Comparison of ENCODE assay signal across 32 cellular contexts in the genomic region with DNA sequence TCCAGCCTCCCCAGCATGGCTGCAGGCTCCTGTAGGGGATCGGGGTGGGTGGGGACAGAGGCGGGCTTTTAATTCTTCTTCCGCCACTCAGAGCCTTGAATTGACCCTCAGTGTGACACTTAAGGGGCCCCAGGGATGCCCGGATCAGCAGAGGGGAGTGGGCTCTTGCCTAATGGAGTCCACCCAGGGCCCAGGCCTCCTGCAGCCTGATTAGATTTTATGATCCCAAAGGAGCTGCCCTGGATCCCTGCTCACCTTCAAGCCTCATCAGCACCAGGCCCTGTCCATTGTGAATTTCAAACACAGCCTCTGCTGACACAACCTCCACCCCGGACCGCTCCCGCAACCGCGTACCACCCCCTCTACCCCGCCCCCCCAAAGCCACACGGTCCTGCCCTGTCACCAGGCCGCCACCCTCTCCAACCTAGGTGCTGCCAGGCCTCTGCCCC.
A peak's percentile ranks its signal among the peaks of the same experiment; 100 is the strongest.
DNase-seq lines count a peak whose midpoint lies in the region; ATAC-seq, FAIRE-seq and TF ChIP-seq lines count a peak whose summit lies in the region.
"Had no signal": no experiment of that assay in that cellular context is flagged by ENCODE, and none has a peak within 500 bp of the region (broad histone marks: within the 10 kb centered on the region; RNA-seq: fewer than 3 reads in every experiment).

No MANE protein-coding gene starts in this region.

- in situ Hi-C loops in HepG2 (cut with HindIII; ENCODE audit: extremely low pct_ligation_motif_present, low pct_unique_long_range_greater_than_20kb): no loop called here

- peak; percentile 39 for DNase-seq in activated effector memory CD4-positive, alpha-beta T cell treated with anti-CD3 and anti-CD28 coated beads, Interleukin-2, amount 50 U/mL, for 16 hours
- DNase-seq in activated effector memory CD4-positive, alpha-beta T cell treated with Interleukin-2 at 50 U/mL for 16 hours: no peak
- peak; percentile 97 for DNase-seq in SK-N-DZ (ENCODE audit: low spot score)
- DNase-seq in iPS-NIHi11 (ENCODE audit: low spot score): peak; percentile 52
- DNase-seq in upper lobe of right lung: peak; percentile 50
- no peak for DNase-seq in glomerular visceral epithelial cell (ENCODE audit: extremely low spot score)
- DNase-seq in NCI-H2196 treated with DMSO at 0.1 percent for 48 hours (lab: John Stamatoyannopoulos, UW; ENCODE audit: unreplicated experiment): no peak
- DNase-seq in HepG2 (ENCODE audit: low spot score): no peak
- DNase-seq: activated CD4-positive, alpha-beta T cell treated with anti-CD3 and anti-CD28 coated beads for 4 hours; activated CD8-positive, alpha-beta T cell treated with anti-CD3 and anti-CD28 coated beads, Interleukin-2, amount 10 ng/mL, durations not matched to agents 7 days and 5 days; CD4-positive, alpha-beta memory T cell; foreskin fibroblast; heart right ventricle; Kasumi-1; natural killer cell; NCI-H1417 treated with DMSO at 0.1 percent for 48 hours; NCI-H2081; NCI-H345; NCI-H774; occipital lobe; SHP77; SW 1271; T-helper 9 cell had no signal

- POLR2A ChIA-PET in HepG2 (lab: Yijun Ruan, JAX): interaction anchor here (1.3 kb wide), 1 partner anchor 21 kb away, joined by 3 read pairs; no protein-coding TSS in a partner anchor

- TF ChIP-seq CTCF in upper lobe of right lung (IDR thresholded peaks at IDR 0.05) (no peak), HepG2 (CRISPR knock-in tag; IDR thresholded peaks at IDR 0.05) (no peak)

- intact Hi-C loops in upper lobe of right lung (cut with DNase I): no loop called here
- intact Hi-C loops in HepG2 (cut with micrococcal nuclease; ENCODE audit: unreplicated experiment): no loop called here

- ATAC-seq in upper lobe of right lung (no peak), HepG2 (no peak)
- ATAC-seq: activated CD8-positive, alpha-beta T cell treated with anti-CD3 and anti-CD28 coated beads, Interleukin-2, amount 10 ng/mL, durations not matched to agents 7 days and 5 days; GM12878; natural killer cell; Panc1; stimulated activated effector memory CD8-positive, alpha-beta T cell treated with anti-CD3 and anti-CD28 coated beads, Interleukin-12 subunit alpha, Interleukin-12 subunit beta, amount 100 ng/mL, for 72 hours had no signal

- no peak for TF ChIP-seq RAD21 in HepG2 (CRISPR knock-in tag; IDR thresholded peaks at IDR 0.05)

- no TSS peak for BruUV-seq in HepG2 (replicated peaks; lab: Mats Ljungman, UMichigan)

- H3K27me3 ChIP-seq in upper lobe of right lung (no peaks in the 10 kb centered on the region), HepG2 (ENCODE audit: control insufficient read depth in 1 of 2, insufficient read depth in 2 of 2, low read length in 2 of 2) (peaks cover 0 to 8% of the 10 kb centered on the region in 2 experiments; a peak in 2 of 5 replicates)
- H3K27me3 ChIP-seq: esophagus muscularis mucosa, suprapubic skin had no signal

- no peaks in the 10 kb centered on the region for H3K79me2 ChIP-seq in HepG2 (ENCODE audit: insufficient read depth, low read length)

- TF ChIP-seq EP300 in HepG2 (IDR thresholded peaks at IDR 0.05; ENCODE audit: low read depth in 2 of 2, low read length in 2 of 2) (no peak), HepG2 (CRISPR knock-in tag; IDR thresholded peaks at IDR 0.05; ENCODE audit: borderline replicate concordance) (no peak)

- H3K4me2 ChIP-seq in HepG2 (ENCODE audit: low read depth, low read length): no peak overlapping the region

- FAIRE-seq in HepG2 (lab: Jason Lieb, UNC): no peak
- FAIRE-seq: A204.1, astrocyte, GM12878 had no signal

- H3K27ac ChIP-seq in upper lobe of right lung (no peak overlapping the region), HepG2 (ENCODE audit: extremely low read length, insufficient read depth, low read length) (no peak overlapping the region)
- H3K27ac ChIP-seq: cardiac muscle cell, esophagus muscularis mucosa, heart right ventricle, suprapubic skin had no signal

- H2AFZ ChIP-seq in HepG2 (ENCODE audit: low read length): no peak overlapping the region

- no peaks in the 10 kb centered on the region for H3K4me1 ChIP-seq in upper lobe of right lung
- H3K4me1 ChIP-seq in HepG2 (ENCODE audit: insufficient read depth, low read length): no peaks in the 10 kb centered on the region
- H3K4me1 ChIP-seq: esophagus muscularis mucosa, heart right ventricle, suprapubic skin had no signal

- no peak overlapping the region for H3K9ac ChIP-seq in HepG2 (ENCODE audit: insufficient read depth, low read depth, low read length)

- H4K20me1 ChIP-seq in HepG2 (ENCODE audit: insufficient read depth, low read length): no peaks in the 10 kb centered on the region

- TF ChIP-seq POLR2A in HepG2 (IDR thresholded peaks at IDR 0.05; ENCODE audit: insufficient read depth in 1 of 2, low read depth in 2 of 2, low read length in 2 of 2): no peak

- CTCF ChIA-PET in HepG2 (lab: Yijun Ruan, JAX; ENCODE audit: low intra/inter-chr PET ratio, low total read pairs): no interaction called here

- H3K36me3 ChIP-seq in upper lobe of right lung (no peaks in the 10 kb centered on the region), HepG2 (replicated peaks in 1 of 2; ENCODE audit: control insufficient read depth in 1 of 2, insufficient read depth in 2 of 2, low read length in 2 of 2) (no peaks in the 10 kb centered on the region)
- H3K36me3 ChIP-seq: cardiac muscle cell, esophagus muscularis mucosa, heart right ventricle, suprapubic skin had no signal

- no peaks in the 10 kb centered on the region for H3K9me3 ChIP-seq in upper lobe of right lung
- no peaks in the 10 kb centered on the region for H3K9me3 ChIP-seq in HepG2 (ENCODE audit: low read length)
- H3K9me3 ChIP-seq: esophagus muscularis mucosa, heart right ventricle, suprapubic skin had no signal

- H3K4me3 ChIP-seq in upper lobe of right lung (no peak overlapping the region), HepG2 (replicated peaks in 1 of 3; ENCODE audit: insufficient read depth in 1 of 3, low read depth in 2 of 3, low read length in 3 of 3) (no peak overlapping the region)
- H3K4me3 ChIP-seq: cardiac muscle cell, esophagus muscularis mucosa, GM12878, heart right ventricle, lung, suprapubic skin had no signal

- 41% methylated on average over 5 of the region's 12 CpGs for WGBS in HepG2 (ENCODE audit: low lambda C conversion rate)

TF ChIP-seq in HepG2, 621 proteins besides CTCF, POLR2A, EP300 and RAD21:
- TF ChIP-seq ZNF343 (CRISPR knock-in tag; IDR thresholded peaks at IDR 0.05) (no peak), ZMYM2 (CRISPR knock-in tag; IDR thresholded peaks at IDR 0.05) (no peak), KDM5B (CRISPR knock-in tag; IDR thresholded peaks at IDR 0.05; ENCODE audit: borderline replicate concordance) (no peak), BRCA1 (CRISPR knock-in tag; IDR thresholded peaks at IDR 0.05) (no peak), ZNF615 (CRISPR knock-in tag; IDR thresholded peaks at IDR 0.05; ENCODE audit: borderline replicate concordance) (no peak), ZNF430 (CRISPR knock-in tag; IDR thresholded peaks at IDR 0.05) (no peak), JDP2 (CRISPR knock-in tag; IDR thresholded peaks at IDR 0.05; ENCODE audit: borderline replicate concordance) (no peak), HCFC1 (IDR thresholded peaks at IDR 0.05; ENCODE audit: low read depth, low read length) (no peak), ZMYM3 (CRISPR knock-in tag; IDR thresholded peaks at IDR 0.05) (no peak), ZNF879 (CRISPR knock-in tag; IDR thresholded peaks at IDR 0.05) (no peak), ZNF891 (CRISPR knock-in tag; IDR thresholded peaks at IDR 0.05) (no peak), ZNF160 (CRISPR knock-in tag; IDR thresholded peaks at IDR 0.05) (no peak), MBNL3 (CRISPR knock-in tag; conservative IDR thresholded peaks at IDR 0.05) (no peak), MIXL1 (CRISPR knock-in tag; IDR thresholded peaks at IDR 0.05) (no peak), ATAD3A (CRISPR knock-in tag; IDR thresholded peaks at IDR 0.05) (no peak)
- TF ChIP-seq, protein P1, sequence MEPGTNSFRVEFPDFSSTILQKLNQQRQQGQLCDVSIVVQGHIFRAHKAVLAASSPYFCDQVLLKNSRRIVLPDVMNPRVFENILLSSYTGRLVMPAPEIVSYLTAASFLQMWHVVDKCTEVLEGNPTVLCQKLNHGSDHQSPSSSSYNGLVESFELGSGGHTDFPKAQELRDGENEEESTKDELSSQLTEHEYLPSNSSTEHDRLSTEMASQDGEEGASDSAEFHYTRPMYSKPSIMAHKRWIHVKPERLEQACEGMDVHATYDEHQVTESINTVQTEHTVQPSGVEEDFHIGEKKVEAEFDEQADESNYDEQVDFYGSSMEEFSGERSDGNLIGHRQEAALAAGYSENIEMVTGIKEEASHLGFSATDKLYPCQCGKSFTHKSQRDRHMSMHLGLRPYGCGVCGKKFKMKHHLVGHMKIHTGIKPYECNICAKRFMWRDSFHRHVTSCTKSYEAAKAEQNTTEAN (CRISPR knock-in tag; conservative IDR thresholded peaks at IDR 0.05): no peak

Comparison
In these comparisons a context has a peak if more than half of its experiments do, and no peak if none do; other contexts are left out.
1. DNase-seq: peak in activated effector memory CD4-positive, alpha-beta T cell treated with anti-CD3 and anti-CD28 coated beads, Interleukin-2, amount 50 U/mL, for 16 hours (single experiment), SK-N-DZ (single experiment), iPS-NIHi11 (single experiment) and upper lobe of right lung (single experiment); none in activated effector memory CD4-positive, alpha-beta T cell treated with Interleukin-2 at 50 U/mL for 16 hours (single experiment), glomerular visceral epithelial cell (single experiment), NCI-H2196 treated with DMSO at 0.1 percent for 48 hours (single experiment) and HepG2 (single experiment).